ENCODE assay signal across 1 cellular context in the genomic region with DNA sequence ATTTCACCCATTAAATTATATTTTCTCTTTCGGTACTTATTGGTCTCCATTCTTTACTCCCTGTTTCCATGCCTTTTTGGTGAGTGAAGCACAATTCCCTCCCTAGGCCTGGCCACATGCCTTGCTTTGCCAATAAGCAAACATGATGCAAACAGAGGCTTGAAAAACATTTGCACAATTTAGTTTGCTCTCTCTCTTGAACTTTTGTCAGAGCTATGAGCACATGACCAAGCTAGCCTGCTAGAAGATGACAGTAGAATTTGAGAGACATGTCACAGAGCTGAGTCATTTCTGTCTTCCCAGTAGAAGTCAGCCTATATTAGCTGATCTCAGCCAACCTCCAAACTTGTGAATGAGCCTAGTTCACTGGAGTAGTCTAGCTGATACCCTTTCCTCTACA.
A peak's percentile ranks its signal among the peaks of the same experiment; 100 is the strongest.
TF ChIP-seq lines count a peak whose summit lies in the region.

No MANE protein-coding gene starts in this region.

TF ChIP-seq in K562, 482 proteins besides CTCF, POLR2A, EP300 and RAD21 (continued from another document):
- peak; percentile 85 for TF ChIP-seq C11orf30 (IDR thresholded peaks at IDR 0.05; ENCODE audit: low read depth)
- TF ChIP-seq, protein P1, sequence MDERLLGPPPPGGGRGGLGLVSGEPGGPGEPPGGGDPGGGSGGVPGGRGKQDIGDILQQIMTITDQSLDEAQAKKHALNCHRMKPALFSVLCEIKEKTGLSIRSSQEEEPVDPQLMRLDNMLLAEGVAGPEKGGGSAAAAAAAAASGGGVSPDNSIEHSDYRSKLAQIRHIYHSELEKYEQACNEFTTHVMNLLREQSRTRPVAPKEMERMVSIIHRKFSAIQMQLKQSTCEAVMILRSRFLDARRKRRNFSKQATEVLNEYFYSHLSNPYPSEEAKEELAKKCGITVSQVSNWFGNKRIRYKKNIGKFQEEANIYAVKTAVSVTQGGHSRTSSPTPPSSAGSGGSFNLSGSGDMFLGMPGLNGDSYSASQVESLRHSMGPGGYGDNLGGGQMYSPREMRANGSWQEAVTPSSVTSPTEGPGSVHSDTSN (CRISPR knock-in tag; IDR thresholded peaks at IDR 0.05; ENCODE audit: low read depth), result no peak
- TF ChIP-seq, protein P1 (tag; conservative IDR thresholded peaks at IDR 0.05; ENCODE audit: low read depth), result peak; percentile 65
- peak; percentile 57; the same call in 1 of the 2 replicates for TF ChIP-seq CEBPG (CRISPR knock-in tag; IDR thresholded peaks at IDR 0.05)
- peak; percentile 82 to 85 for TF ChIP-seq CEBPG (tag; conservative IDR thresholded peaks at IDR 0.05 in 1 of 2, IDR thresholded peaks at IDR 0.05 in 1 of 2)
- no peak for TF ChIP-seq ATF1 (CRISPR knock-in tag; IDR thresholded peaks at IDR 0.05)
- peak; percentile 73 for TF ChIP-seq ATF1 (tag; IDR thresholded peaks at IDR 0.05)
- TF ChIP-seq MAFF (IDR thresholded peaks at IDR 0.05; ENCODE audit: low read length), result peak; percentile 65; the same call in 1 of the 2 replicates
- peak; percentile 78 for TF ChIP-seq EHMT2 (IDR thresholded peaks at IDR 0.05)
- TF ChIP-seq, protein P2, sequence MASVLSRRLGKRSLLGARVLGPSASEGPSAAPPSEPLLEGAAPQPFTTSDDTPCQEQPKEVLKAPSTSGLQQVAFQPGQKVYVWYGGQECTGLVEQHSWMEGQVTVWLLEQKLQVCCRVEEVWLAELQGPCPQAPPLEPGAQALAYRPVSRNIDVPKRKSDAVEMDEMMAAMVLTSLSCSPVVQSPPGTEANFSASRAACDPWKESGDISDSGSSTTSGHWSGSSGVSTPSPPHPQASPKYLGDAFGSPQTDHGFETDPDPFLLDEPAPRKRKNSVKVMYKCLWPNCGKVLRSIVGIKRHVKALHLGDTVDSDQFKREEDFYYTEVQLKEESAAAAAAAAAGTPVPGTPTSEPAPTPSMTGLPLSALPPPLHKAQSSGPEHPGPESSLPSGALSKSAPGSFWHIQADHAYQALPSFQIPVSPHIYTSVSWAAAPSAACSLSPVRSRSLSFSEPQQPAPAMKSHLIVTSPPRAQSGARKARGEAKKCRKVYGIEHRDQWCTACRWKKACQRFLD (CRISPR knock-in tag; IDR thresholded peaks at IDR 0.05), result 0 out of 2 replicates have a peak, but pooled peaks have one; percentile 22
- TF ChIP-seq, protein P3, sequence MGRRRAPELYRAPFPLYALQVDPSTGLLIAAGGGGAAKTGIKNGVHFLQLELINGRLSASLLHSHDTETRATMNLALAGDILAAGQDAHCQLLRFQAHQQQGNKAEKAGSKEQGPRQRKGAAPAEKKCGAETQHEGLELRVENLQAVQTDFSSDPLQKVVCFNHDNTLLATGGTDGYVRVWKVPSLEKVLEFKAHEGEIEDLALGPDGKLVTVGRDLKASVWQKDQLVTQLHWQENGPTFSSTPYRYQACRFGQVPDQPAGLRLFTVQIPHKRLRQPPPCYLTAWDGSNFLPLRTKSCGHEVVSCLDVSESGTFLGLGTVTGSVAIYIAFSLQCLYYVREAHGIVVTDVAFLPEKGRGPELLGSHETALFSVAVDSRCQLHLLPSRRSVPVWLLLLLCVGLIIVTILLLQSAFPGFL (CRISPR knock-in tag; IDR thresholded peaks at IDR 0.05), result no peak
- TF ChIP-seq, protein P4, sequence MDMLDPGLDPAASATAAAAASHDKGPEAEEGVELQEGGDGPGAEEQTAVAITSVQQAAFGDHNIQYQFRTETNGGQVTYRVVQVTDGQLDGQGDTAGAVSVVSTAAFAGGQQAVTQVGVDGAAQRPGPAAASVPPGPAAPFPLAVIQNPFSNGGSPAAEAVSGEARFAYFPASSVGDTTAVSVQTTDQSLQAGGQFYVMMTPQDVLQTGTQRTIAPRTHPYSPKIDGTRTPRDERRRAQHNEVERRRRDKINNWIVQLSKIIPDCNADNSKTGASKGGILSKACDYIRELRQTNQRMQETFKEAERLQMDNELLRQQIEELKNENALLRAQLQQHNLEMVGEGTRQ (CRISPR knock-in tag; IDR thresholded peaks at IDR 0.05), result peak; percentile 54
- peak; percentile 60 for TF ChIP-seq BHLHE40 (IDR thresholded peaks at IDR 0.05; ENCODE audit: low read length)
- TF ChIP-seq, protein P5, sequence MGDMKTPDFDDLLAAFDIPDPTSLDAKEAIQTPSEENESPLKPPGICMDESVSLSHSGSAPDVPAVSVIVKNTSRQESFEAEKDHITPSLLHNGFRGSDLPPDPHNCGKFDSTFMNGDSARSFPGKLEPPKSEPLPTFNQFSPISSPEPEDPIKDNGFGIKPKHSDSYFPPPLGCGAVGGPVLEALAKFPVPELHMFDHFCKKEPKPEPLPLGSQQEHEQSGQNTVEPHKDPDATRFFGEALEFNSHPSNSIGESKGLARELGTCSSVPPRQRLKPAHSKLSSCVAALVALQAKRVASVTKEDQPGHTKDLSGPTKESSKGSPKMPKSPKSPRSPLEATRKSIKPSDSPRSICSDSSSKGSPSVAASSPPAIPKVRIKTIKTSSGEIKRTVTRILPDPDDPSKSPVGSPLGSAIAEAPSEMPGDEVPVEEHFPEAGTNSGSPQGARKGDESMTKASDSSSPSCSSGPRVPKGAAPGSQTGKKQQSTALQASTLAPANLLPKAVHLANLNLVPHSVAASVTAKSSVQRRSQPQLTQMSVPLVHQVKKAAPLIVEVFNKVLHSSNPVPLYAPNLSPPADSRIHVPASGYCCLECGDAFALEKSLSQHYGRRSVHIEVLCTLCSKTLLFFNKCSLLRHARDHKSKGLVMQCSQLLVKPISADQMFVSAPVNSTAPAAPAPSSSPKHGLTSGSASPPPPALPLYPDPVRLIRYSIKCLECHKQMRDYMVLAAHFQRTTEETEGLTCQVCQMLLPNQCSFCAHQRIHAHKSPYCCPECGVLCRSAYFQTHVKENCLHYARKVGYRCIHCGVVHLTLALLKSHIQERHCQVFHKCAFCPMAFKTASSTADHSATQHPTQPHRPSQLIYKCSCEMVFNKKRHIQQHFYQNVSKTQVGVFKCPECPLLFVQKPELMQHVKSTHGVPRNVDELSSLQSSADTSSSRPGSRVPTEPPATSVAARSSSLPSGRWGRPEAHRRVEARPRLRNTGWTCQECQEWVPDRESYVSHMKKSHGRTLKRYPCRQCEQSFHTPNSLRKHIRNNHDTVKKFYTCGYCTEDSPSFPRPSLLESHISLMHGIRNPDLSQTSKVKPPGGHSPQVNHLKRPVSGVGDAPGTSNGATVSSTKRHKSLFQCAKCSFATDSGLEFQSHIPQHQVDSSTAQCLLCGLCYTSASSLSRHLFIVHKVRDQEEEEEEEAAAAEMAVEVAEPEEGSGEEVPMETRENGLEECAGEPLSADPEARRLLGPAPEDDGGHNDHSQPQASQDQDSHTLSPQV (IDR thresholded peaks at IDR 0.05), result peak; percentile 62; the same call in 1 of the 2 replicates
- TF ChIP-seq, protein P6, sequence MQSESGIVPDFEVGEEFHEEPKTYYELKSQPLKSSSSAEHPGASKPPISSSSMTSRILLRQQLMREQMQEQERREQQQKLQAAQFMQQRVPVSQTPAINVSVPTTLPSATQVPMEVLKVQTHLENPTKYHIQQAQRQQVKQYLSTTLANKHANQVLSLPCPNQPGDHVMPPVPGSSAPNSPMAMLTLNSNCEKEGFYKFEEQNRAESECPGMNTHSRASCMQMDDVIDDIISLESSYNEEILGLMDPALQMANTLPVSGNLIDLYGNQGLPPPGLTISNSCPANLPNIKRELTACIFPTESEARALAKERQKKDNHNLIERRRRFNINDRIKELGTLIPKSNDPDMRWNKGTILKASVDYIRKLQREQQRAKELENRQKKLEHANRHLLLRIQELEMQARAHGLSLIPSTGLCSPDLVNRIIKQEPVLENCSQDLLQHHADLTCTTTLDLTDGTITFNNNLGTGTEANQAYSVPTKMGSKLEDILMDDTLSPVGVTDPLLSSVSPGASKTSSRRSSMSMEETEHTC (IDR thresholded peaks at IDR 0.05), result 0 out of 2 replicates have a peak, but pooled peaks have one; percentile 33
- TF ChIP-seq, protein P7, sequence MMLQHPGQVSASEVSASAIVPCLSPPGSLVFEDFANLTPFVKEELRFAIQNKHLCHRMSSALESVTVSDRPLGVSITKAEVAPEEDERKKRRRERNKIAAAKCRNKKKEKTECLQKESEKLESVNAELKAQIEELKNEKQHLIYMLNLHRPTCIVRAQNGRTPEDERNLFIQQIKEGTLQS (IDR thresholded peaks at IDR 0.05), result peak; percentile 88
- TF ChIP-seq, protein P7 (CRISPR knock-in tag; conservative IDR thresholded peaks at IDR 0.05), result no peak
- TF ChIP-seq, protein P8, sequence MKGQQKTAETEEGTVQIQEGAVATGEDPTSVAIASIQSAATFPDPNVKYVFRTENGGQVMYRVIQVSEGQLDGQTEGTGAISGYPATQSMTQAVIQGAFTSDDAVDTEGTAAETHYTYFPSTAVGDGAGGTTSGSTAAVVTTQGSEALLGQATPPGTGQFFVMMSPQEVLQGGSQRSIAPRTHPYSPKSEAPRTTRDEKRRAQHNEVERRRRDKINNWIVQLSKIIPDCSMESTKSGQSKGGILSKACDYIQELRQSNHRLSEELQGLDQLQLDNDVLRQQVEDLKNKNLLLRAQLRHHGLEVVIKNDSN (CRISPR knock-in tag; IDR thresholded peaks at IDR 0.05), result peak; percentile 58; the same call in 1 of the 2 replicates
- TF ChIP-seq JUN (IDR thresholded peaks at IDR 0.05; ENCODE audit: borderline replicate concordance, low read depth, low read length), result peak; percentile 71
- no peak for TF ChIP-seq JUN (CRISPR knock-in tag; IDR thresholded peaks at IDR 0.05; ENCODE audit: borderline replicate concordance)
- no peak for TF ChIP-seq ZNF444 (CRISPR knock-in tag; IDR thresholded peaks at IDR 0.05)
- TF ChIP-seq HNRNPLL (IDR thresholded peaks at IDR 0.05; ENCODE audit: low read depth, low read length, poor library complexity, severe bottlenecking), result no peak
- TF ChIP-seq ZNF316 (IDR thresholded peaks at IDR 0.05), result peak; percentile 85
- peak; percentile 71 for TF ChIP-seq L3MBTL2 (IDR thresholded peaks at IDR 0.05)
- peak; percentile 68 for TF ChIP-seq MYC (IDR thresholded peaks at IDR 0.05; ENCODE audit: low read depth, low read length)
- TF ChIP-seq MYC (CRISPR knock-in tag; IDR thresholded peaks at IDR 0.05; ENCODE audit: borderline replicate concordance, low read depth), result no peak
- TF ChIP-seq SMAD4 (CRISPR knock-in tag; conservative IDR thresholded peaks at IDR 0.05), result 0 out of 2 replicates have a peak, but pooled peaks have one; percentile 15
- TF ChIP-seq NR2C2 (CRISPR knock-in tag; IDR thresholded peaks at IDR 0.05), result no peak
- peak; percentile 65 for TF ChIP-seq NR2C2 (tag; IDR thresholded peaks at IDR 0.05)
- peak; percentile 51; the same call in 1 of the 2 replicates for TF ChIP-seq NCOA1 (IDR thresholded peaks at IDR 0.05; ENCODE audit: low read depth)
- TF ChIP-seq MEIS2 (IDR thresholded peaks at IDR 0.05; ENCODE audit: partially characterized antibody), result peak; percentile 73
- TF ChIP-seq, protein P9, sequence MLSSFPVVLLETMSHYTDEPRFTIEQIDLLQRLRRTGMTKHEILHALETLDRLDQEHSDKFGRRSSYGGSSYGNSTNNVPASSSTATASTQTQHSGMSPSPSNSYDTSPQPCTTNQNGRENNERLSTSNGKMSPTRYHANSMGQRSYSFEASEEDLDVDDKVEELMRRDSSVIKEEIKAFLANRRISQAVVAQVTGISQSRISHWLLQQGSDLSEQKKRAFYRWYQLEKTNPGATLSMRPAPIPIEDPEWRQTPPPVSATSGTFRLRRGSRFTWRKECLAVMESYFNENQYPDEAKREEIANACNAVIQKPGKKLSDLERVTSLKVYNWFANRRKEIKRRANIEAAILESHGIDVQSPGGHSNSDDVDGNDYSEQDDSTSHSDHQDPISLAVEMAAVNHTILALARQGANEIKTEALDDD (IDR thresholded peaks at IDR 0.05), result peak; percentile 47; the same call in 1 of the 2 replicates
- peak; percentile 78 for TF ChIP-seq MAFG (tag; conservative IDR thresholded peaks at IDR 0.05)
- 0 out of 4 replicates have a peak, but pooled peaks have one; percentile 14 to 24 for TF ChIP-seq FOXA3 (CRISPR knock-in tag; conservative IDR thresholded peaks at IDR 0.05 in 1 of 2, IDR thresholded peaks at IDR 0.05 in 1 of 2)
- peak; percentile 45; the same call in 1 of the 2 replicates for TF ChIP-seq CREM (IDR thresholded peaks at IDR 0.05; ENCODE audit: low read depth)
TF ChIP-seq in K562: peak in this region for 40.
